ENCODE assay signal across 1 cellular context in genomic region chr5:77630246-77631165, GRCh38.
TF ChIP-seq lines count a peak whose summit lies in the region.

No MANE protein-coding gene starts in this region.

TF ChIP-seq in WTC11, 78 proteins besides CTCF, POLR2A, EP300 and RAD21 (continued from another document):
- TF ChIP-seq, protein P1, sequence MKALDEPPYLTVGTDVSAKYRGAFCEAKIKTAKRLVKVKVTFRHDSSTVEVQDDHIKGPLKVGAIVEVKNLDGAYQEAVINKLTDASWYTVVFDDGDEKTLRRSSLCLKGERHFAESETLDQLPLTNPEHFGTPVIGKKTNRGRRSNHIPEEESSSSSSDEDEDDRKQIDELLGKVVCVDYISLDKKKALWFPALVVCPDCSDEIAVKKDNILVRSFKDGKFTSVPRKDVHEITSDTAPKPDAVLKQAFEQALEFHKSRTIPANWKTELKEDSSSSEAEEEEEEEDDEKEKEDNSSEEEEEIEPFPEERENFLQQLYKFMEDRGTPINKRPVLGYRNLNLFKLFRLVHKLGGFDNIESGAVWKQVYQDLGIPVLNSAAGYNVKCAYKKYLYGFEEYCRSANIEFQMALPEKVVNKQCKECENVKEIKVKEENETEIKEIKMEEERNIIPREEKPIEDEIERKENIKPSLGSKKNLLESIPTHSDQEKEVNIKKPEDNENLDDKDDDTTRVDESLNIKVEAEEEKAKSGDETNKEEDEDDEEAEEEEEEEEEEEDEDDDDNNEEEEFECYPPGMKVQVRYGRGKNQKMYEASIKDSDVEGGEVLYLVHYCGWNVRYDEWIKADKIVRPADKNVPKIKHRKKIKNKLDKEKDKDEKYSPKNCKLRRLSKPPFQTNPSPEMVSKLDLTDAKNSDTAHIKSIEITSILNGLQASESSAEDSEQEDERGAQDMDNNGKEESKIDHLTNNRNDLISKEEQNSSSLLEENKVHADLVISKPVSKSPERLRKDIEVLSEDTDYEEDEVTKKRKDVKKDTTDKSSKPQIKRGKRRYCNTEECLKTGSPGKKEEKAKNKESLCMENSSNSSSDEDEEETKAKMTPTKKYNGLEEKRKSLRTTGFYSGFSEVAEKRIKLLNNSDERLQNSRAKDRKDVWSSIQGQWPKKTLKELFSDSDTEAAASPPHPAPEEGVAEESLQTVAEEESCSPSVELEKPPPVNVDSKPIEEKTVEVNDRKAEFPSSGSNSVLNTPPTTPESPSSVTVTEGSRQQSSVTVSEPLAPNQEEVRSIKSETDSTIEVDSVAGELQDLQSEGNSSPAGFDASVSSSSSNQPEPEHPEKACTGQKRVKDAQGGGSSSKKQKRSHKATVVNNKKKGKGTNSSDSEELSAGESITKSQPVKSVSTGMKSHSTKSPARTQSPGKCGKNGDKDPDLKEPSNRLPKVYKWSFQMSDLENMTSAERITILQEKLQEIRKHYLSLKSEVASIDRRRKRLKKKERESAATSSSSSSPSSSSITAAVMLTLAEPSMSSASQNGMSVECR (CRISPR knock-in tag; IDR thresholded peaks at IDR 0.05; ENCODE audit: borderline replicate concordance), result no peak
- TF ChIP-seq ZNF219 (CRISPR knock-in tag; IDR thresholded peaks at IDR 0.05; ENCODE audit: borderline replicate concordance), result no peak
- no peak for TF ChIP-seq CREB1 (CRISPR knock-in tag; IDR thresholded peaks at IDR 0.05)
- TF ChIP-seq ZNF121 (CRISPR knock-in tag; IDR thresholded peaks at IDR 0.05), result no peak
- TF ChIP-seq MAX (CRISPR knock-in tag; IDR thresholded peaks at IDR 0.05), result peak; percentile 16; the same call in 1 of the 2 replicates
- no peak for TF ChIP-seq ZNF671 (CRISPR knock-in tag; IDR thresholded peaks at IDR 0.05)
- TF ChIP-seq TCF7 (CRISPR knock-in tag; IDR thresholded peaks at IDR 0.05; ENCODE audit: low read depth), result 0 out of 2 replicates have a peak, but pooled peaks have one; percentile 5
- TF ChIP-seq PRRX2 (CRISPR knock-in tag; IDR thresholded peaks at IDR 0.05), result no peak
- TF ChIP-seq, protein P2, sequence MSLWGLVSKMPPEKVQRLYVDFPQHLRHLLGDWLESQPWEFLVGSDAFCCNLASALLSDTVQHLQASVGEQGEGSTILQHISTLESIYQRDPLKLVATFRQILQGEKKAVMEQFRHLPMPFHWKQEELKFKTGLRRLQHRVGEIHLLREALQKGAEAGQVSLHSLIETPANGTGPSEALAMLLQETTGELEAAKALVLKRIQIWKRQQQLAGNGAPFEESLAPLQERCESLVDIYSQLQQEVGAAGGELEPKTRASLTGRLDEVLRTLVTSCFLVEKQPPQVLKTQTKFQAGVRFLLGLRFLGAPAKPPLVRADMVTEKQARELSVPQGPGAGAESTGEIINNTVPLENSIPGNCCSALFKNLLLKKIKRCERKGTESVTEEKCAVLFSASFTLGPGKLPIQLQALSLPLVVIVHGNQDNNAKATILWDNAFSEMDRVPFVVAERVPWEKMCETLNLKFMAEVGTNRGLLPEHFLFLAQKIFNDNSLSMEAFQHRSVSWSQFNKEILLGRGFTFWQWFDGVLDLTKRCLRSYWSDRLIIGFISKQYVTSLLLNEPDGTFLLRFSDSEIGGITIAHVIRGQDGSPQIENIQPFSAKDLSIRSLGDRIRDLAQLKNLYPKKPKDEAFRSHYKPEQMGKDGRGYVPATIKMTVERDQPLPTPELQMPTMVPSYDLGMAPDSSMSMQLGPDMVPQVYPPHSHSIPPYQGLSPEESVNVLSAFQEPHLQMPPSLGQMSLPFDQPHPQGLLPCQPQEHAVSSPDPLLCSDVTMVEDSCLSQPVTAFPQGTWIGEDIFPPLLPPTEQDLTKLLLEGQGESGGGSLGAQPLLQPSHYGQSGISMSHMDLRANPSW (CRISPR knock-in tag; conservative IDR thresholded peaks at IDR 0.05; ENCODE audit: low read depth), result no peak
- TF ChIP-seq ZMAT4 (CRISPR knock-in tag; IDR thresholded peaks at IDR 0.05), result no peak
- TF ChIP-seq JUN (CRISPR knock-in tag; IDR thresholded peaks at IDR 0.05), result no peak
